10 cellular contexts compared by ENCODE assay signal in the genomic region with DNA sequence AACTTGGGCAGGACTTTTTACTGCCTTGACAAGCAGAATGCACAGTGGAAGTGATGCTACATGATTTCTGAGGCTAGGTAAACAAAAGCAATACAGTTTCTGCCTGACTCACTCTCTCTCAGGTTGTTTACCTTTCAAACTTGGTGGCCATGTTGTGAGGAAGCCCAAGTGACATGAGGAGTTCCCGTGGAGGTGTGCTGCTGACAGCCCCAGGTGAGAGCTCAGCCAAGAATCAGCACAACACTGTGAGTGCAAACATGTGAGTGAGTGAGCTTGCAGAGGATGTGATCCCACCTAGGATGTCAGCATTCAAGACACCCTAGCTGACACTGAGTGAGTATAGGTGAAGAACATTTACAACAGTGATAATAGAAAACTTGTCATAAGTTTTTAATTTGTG.
"Had no signal": no experiment of that assay in that cellular context is flagged by ENCODE, and none has a peak within 500 bp of the region (broad histone marks: within the 10 kb centered on the region; RNA-seq: fewer than 3 reads in every experiment).

No MANE protein-coding gene starts in this region.

- H3K4me2 ChIP-seq: GM23338, KMS-11 had no signal

- H3K9ac ChIP-seq: KMS-11 had no signal

- H3K27ac Mint-ChIP-seq: GM23338, HFFc6, IgD-negative memory B cell had no signal

- H2AFZ ChIP-seq: GM23338 had no signal

- H3K27ac ChIP-seq: HL-60, KMS-11 had no signal

- H3K4me1 ChIP-seq: HAP-1 had no signal

- H3K9me3 Mint-ChIP-seq: GM23338, HFFc6 had no signal

- FAIRE-seq: HepG2 had no signal

- H3K36me3 Mint-ChIP-seq: IgD-negative memory B cell had no signal

- ATAC-seq: GM23338, HepG2 had no signal

- H3K4me3 Mint-ChIP-seq: GM23338, HFFc6, IgD-negative memory B cell had no signal

- H3K36me3 ChIP-seq: HAP-1 had no signal

- DNase-seq: H7, HFFc6, Karpas-422, KBM-7 had no signal

- H3K4me1 Mint-ChIP-seq: IgD-negative memory B cell had no signal

- H3K4me3 ChIP-seq: GM23338, HAP-1 had no signal

- H3K9me3 ChIP-seq: HAP-1 had no signal
